In the genomic region with DNA sequence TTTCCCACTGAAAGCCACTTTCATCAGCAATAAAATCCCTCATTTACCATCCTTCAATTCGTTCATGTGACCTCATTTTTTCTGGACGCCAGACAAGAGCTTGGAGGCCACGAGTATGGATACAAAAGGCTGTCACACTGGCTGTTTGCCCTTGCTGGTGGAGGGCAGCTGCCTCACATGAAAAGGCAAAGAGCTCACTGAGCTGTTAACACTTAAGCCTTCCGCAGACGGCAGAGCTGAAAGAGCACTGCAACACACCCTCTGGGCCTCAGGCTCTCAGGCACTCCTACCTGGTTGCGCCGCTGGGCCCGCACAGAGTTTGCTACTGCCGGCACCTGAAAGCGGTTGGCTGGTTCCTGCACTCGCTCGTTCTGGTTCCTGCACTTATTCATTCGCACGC, we compare ENCODE assay signal across 1 cellular context.
A peak's percentile ranks its signal among the peaks of the same experiment; 100 is the strongest.
TF ChIP-seq lines count a peak whose summit lies in the region.

No MANE protein-coding gene starts in this region.

TF ChIP-seq in H1, 55 proteins besides CTCF, POLR2A, EP300 and RAD21 (continued from another document):
- no peak for TF ChIP-seq SP1 (IDR thresholded peaks at IDR 0.05; ENCODE audit: low read depth, low read length)
- no peak for TF ChIP-seq GTF2F1 (IDR thresholded peaks at IDR 0.05; ENCODE audit: borderline replicate concordance, low read depth, low read length)
- TF ChIP-seq SUZ12 (IDR thresholded peaks at IDR 0.05; ENCODE audit: low read length): no peak
- no peak for TF ChIP-seq KDM5A (IDR thresholded peaks at IDR 0.05; ENCODE audit: low read length)
- TF ChIP-seq TBP (IDR thresholded peaks at IDR 0.05; ENCODE audit: low read depth, low read length): peak; percentile 48; the same call in 1 of the 2 replicates
- TF ChIP-seq TAF1 (IDR thresholded peaks at IDR 0.05; ENCODE audit: low read depth, low read length): 0 out of 2 replicates have a peak, but pooled peaks have one; percentile 54
- peak; percentile 53 for TF ChIP-seq ASH2L (IDR thresholded peaks at IDR 0.05; ENCODE audit: low read length)
- TF ChIP-seq RBBP5 (IDR thresholded peaks at IDR 0.05; ENCODE audit: borderline replicate concordance, low read depth, low read length): peak; percentile 92
